ENCODE assay signal across 8 cellular contexts in genomic region chr20:5996765-5997164, GRCh38. TPM values are rescaled to one million over a fixed set of nuclear protein-coding genes. Genes with fewer than 3 reads are reported as not detected.
A peak's percentile ranks its signal among the peaks of the same experiment; 100 is the strongest.
DNase-seq lines count a peak whose midpoint lies in the region; ATAC-seq and FAIRE-seq lines count a peak whose summit lies in the region.

No MANE protein-coding gene starts in this region.

- ATAC-seq in GM18517 (IDR thresholded peaks at IDR 0.05; ENCODE audit: unreplicated experiment): peak; percentile 94
- peak; percentile 95 for ATAC-seq in GM21723 (IDR thresholded peaks at IDR 0.05; ENCODE audit: unreplicated experiment)
- ATAC-seq in activated naive CD8-positive, alpha-beta T cell treated with anti-CD3 and anti-CD28 coated beads, Interleukin-2, amount 10 ng/mL, durations not matched to agents 7 days and 5 days (ENCODE audit: low read depth): peak; percentile 95

- H3K4me3 Mint-ChIP-seq in activated naive CD8-positive, alpha-beta T cell treated with anti-CD3 and anti-CD28 coated beads, Interleukin-2, amount 10 ng/mL, durations not matched to agents 7 days and 5 days: peak overlapping the region; percentile 50

- no peaks in the 10 kb centered on the region for H3K9me3 Mint-ChIP-seq in activated naive CD8-positive, alpha-beta T cell treated with anti-CD3 and anti-CD28 coated beads, Interleukin-2, amount 10 ng/mL, durations not matched to agents 7 days and 5 days

- peak overlapping the region; percentile 37 for H3K27ac Mint-ChIP-seq in activated naive CD8-positive, alpha-beta T cell treated with anti-CD3 and anti-CD28 coated beads, Interleukin-2, amount 10 ng/mL, durations not matched to agents 7 days and 5 days

- FAIRE-seq in RCC 7860 (lab: Jason Lieb, UNC): no peak

- POLR2A ChIA-PET in activated naive CD8-positive, alpha-beta T cell treated with anti-CD3 and anti-CD28 coated beads, Interleukin-2, amount 10 ng/mL, durations not matched to agents 7 days and 5 days (lab: Charles Lee): interaction anchor here (1.2 to 1.6 kb wide), 2 partner anchors 16 to 46 kb away, joined by 4 to 8 read pairs; partner anchors contain the start of genes MCM8 and TRMT6

- peaks cover 8% of the 10 kb centered on the region for H3K36me3 Mint-ChIP-seq in activated naive CD8-positive, alpha-beta T cell treated with anti-CD3 and anti-CD28 coated beads, Interleukin-2, amount 10 ng/mL, durations not matched to agents 7 days and 5 days

- peaks cover 22% of the 10 kb centered on the region for H3K4me1 Mint-ChIP-seq in activated naive CD8-positive, alpha-beta T cell treated with anti-CD3 and anti-CD28 coated beads, Interleukin-2, amount 10 ng/mL, durations not matched to agents 7 days and 5 days

- peak; percentile 23 for DNase-seq in LoVo (ENCODE audit: low spot score)
- peak; percentile 43 for DNase-seq in activated naive CD8-positive, alpha-beta T cell treated with anti-CD3 and anti-CD28 coated beads, Interleukin-2, amount 10 ng/mL, durations not matched to agents 7 days and 5 days
- no peak for DNase-seq in NCI-H2029 treated with DMSO at 0.1 percent for 48 hours (lab: John Stamatoyannopoulos, UW)
- DNase-seq in ureter (ENCODE audit: low spot score): no peak
- DNase-seq in RCC 7860 (ENCODE audit: low spot score): no peak
- DNase-seq in GM03348 (ENCODE audit: low spot score): no peak

- H3K27me3 Mint-ChIP-seq in activated naive CD8-positive, alpha-beta T cell treated with anti-CD3 and anti-CD28 coated beads, Interleukin-2, amount 10 ng/mL, durations not matched to agents 7 days and 5 days: no peaks in the 10 kb centered on the region

RNA-seq across cellular contexts. Expression of gene CRLS1, which starts 9.2 kb away (rescaled TPM):
- total RNA-seq in activated naive CD8-positive, alpha-beta T cell treated with anti-CD3 and anti-CD28 coated beads, Interleukin-2, amount 10 ng/mL, durations not matched to agents 7 days and 5 days: 10 to 100 TPM; 24.6 to 26.3 TPM
- total RNA-seq in ureter: 48.1 TPM

RNA-seq across cellular contexts. Expression of gene MCM8, which starts 46.3 kb away (rescaled TPM):
- 10 to 100 TPM; 22.6 to 23.5 TPM for total RNA-seq in activated naive CD8-positive, alpha-beta T cell treated with anti-CD3 and anti-CD28 coated beads, Interleukin-2, amount 10 ng/mL, durations not matched to agents 7 days and 5 days
- 6.0 TPM for total RNA-seq in ureter

RNA-seq across cellular contexts. Expression of gene TRMT6, which starts 46.4 kb away (rescaled TPM):
- total RNA-seq in activated naive CD8-positive, alpha-beta T cell treated with anti-CD3 and anti-CD28 coated beads, Interleukin-2, amount 10 ng/mL, durations not matched to agents 7 days and 5 days: 10 to 100 TPM; 14.7 to 15.1 TPM
- 19.1 TPM for total RNA-seq in ureter

RNA-seq across cellular contexts. Expression of gene LRRN4, which starts 57.1 kb away (rescaled TPM):
- not detected for total RNA-seq in activated naive CD8-positive, alpha-beta T cell treated with anti-CD3 and anti-CD28 coated beads, Interleukin-2, amount 10 ng/mL, durations not matched to agents 7 days and 5 days
- total RNA-seq in ureter: not detected

Comparison
In these comparisons a context has a peak if more than half of its experiments do, and no peak if none do; other contexts are left out.
1. DNase-seq: peak in LoVo (single experiment) and activated naive CD8-positive, alpha-beta T cell treated with anti-CD3 and anti-CD28 coated beads, Interleukin-2, amount 10 ng/mL, durations not matched to agents 7 days and 5 days (single experiment); none in NCI-H2029 treated with DMSO at 0.1 percent for 48 hours (single experiment), ureter (single experiment), RCC 7860 (single experiment) and GM03348 (single experiment).
2. Peak in every context shown above with its lines, with median percentiles within 50 percentile points of each other: ATAC-seq.